ENCODE assay signal across 8 cellular contexts in the genomic region with DNA sequence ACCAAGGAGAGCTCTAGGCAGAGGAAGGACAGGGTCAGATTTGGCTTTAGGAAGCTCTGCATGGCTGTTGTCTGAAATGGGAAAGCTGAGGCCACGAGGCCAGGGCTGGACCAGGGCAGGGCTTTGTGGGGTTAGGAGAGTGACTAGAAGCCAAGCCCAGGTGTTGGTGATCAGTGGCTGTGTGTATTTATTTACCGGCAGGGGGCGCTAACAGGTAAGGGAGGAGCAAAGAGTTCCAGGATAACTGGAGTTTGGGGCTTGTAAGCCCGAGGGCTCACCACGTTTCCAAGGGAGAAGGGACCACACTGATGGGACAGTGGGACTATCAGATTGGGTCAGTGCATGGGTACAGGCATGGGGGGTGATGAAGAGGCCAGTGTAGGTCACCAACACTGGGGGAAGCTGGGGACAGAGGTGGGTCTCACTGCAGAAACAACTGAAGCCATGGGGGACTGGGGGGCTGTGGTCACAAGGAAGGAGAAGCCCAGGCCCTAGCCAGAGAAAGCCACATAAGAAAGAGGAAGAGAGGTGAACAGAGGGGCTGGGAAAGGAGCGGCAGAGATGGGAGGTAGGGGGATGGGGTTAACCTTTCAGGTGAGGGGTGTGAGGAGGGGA. TPM values are rescaled to one million over a fixed set of nuclear protein-coding genes. Genes with fewer than 3 reads are reported as not detected.
A peak's percentile ranks its signal among the peaks of the same experiment; 100 is the strongest.
DNase-seq lines count a peak whose midpoint lies in the region; ATAC-seq and TF ChIP-seq lines count a peak whose summit lies in the region.

No MANE protein-coding gene starts in this region.

- POLR2A ChIA-PET in T-cell (lab: Charles Lee) = no interaction called here

- H3K36me3 Mint-ChIP-seq in T-cell = peaks cover 10% of the 10 kb centered on the region

- no peaks in the 10 kb centered on the region for H3K9me3 ChIP-seq in heart right ventricle
- H3K9me3 ChIP-seq in ascending aorta = no peaks in the 10 kb centered on the region

- TF ChIP-seq CTCF in heart right ventricle (IDR thresholded peaks at IDR 0.05) = peak; percentile 66 to 83 (median 73)
- TF ChIP-seq CTCF in ascending aorta (IDR thresholded peaks at IDR 0.05) = peak; percentile 49 to 73 (median 53)

- 22 to 24% methylated on average over 6 of the region's 6 CpGs for WGBS in heart right ventricle, 2 donors

- H3K4me3 ChIP-seq in heart right ventricle (no peak overlapping the region), ascending aorta (no peak overlapping the region)

- CTCF ChIA-PET in T-cell (lab: Charles Lee) = interaction anchor here in 1 of 2 donors (0.6 kb wide), 1 partner anchor 1113 kb away, joined by 3 read pairs; no protein-coding TSS in a partner anchor

- no peak overlapping the region for H3K27ac Mint-ChIP-seq in T-cell

- H3K36me3 ChIP-seq in heart right ventricle (peaks cover 0 to 15% (median 0%) of the 10 kb centered on the region in 9 donors), ascending aorta (peaks cover 0 to 3% of the 10 kb centered on the region in 2 donors)

- H3K27me3 ChIP-seq in heart right ventricle = no peaks in the 10 kb centered on the region
- H3K27me3 ChIP-seq in ascending aorta = no peaks in the 10 kb centered on the region

- H3K4me1 Mint-ChIP-seq in T-cell = peaks cover 34 to 37% (median 35%) of the 10 kb centered on the region in 3 donors

- peak overlapping the region in 1 of 3 donors; percentile 44 for H3K4me3 Mint-ChIP-seq in T-cell

- ATAC-seq in heart right ventricle (no peak), Right ventricle myocardium inferior (no peak), T-cell (replicated peaks in 1 of 4) (no peak), GM21717 (IDR thresholded peaks at IDR 0.05; ENCODE audit: unreplicated experiment) (no peak)

- DNase-seq in heart right ventricle = peak in 1 of 2 donors; percentile 55
- no peak for DNase-seq in Right ventricle myocardium inferior (ENCODE audit: missing footprints)
- peak; percentile 50 for DNase-seq in NCI-H1694 (lab: John Stamatoyannopoulos, UW)
- peak in 30 of 34 experiments; percentile 11 to 69 (median 45) for DNase-seq in T-cell
- DNase-seq in ascending aorta (ENCODE audit: low spot score in 2 of 2) = no peak
- DNase-seq in islet precursor cell = peak; percentile 78
- peak; percentile 29 to 45 for DNase-seq in stimulated activated CD4-positive, alpha-beta T cell treated with anti-CD3 and anti-CD28 coated beads, Interleukin-4, amount 100 ng/mL, for 48 hours (ENCODE audit: low read depth in 2 of 2)

- intact Hi-C loops in heart right ventricle (cut with DNase I) = loop anchor here in 8 of 10 donors (1.0 to 10.0 kb wide), 8 partner anchors 63 to 386 kb away; partner anchors contain the start of genes KMT2B (in 4 of the 8), ETV2 (in 3 of the 8), COX6B1 (in 2 of the 8) and HAUS5 (in 1 of the 8)
- intact Hi-C loops in Right ventricle myocardium inferior (cut with DNase I) = loop anchor here (1.0 to 5.0 kb wide), 2 partner anchors 78 to 168 kb away; partner anchors contain the start of gene RBM42
- intact Hi-C loops in ascending aorta (cut with DNase I) = loop anchor here (1.0 to 10.0 kb wide), 5 partner anchors 93 to 874 kb away; partner anchors contain the start of genes ARHGAP33, ETV2, SCGB2B2 and USF2

- H3K27ac ChIP-seq in heart right ventricle = no peak overlapping the region
- no peak overlapping the region for H3K27ac ChIP-seq in ascending aorta

- H3K4me1 ChIP-seq in heart right ventricle (peaks cover 0 to 24% (median 20%) of the 10 kb centered on the region in 9 donors), ascending aorta (peaks cover 0 to 15% of the 10 kb centered on the region in 2 donors)

- no peaks in the 10 kb centered on the region for H3K27me3 Mint-ChIP-seq in T-cell

- no peaks in the 10 kb centered on the region for H3K9me3 Mint-ChIP-seq in T-cell

RNA-seq across cellular contexts. Expression of gene TMEM147, which starts 3.9 kb away (rescaled TPM):
- total RNA-seq in heart right ventricle (100 to 1,000 TPM in 3 of 10 donors, 10 to 100 TPM in 7; 62.8 to 103 (median 74.7) TPM), Right ventricle myocardium inferior (84.6 TPM), T-cell (10 to 100 TPM; 27.5 to 46.6 (median 44.2) TPM), ascending aorta (99.7 TPM)
- 100 to 1,000 TPM in 1 of 2 donors, 10 to 100 TPM in 1; 78.0 to 229 TPM for polyA plus RNA-seq in heart right ventricle

RNA-seq across cellular contexts. Expression of gene ATP4A, which starts 14.2 kb away (rescaled TPM):
- total RNA-seq in heart right ventricle = not detected
- polyA plus RNA-seq in heart right ventricle = not detected
- not detected for total RNA-seq in Right ventricle myocardium inferior
- not detected for total RNA-seq in T-cell
- not detected for total RNA-seq in ascending aorta

RNA-seq across cellular contexts. Expression of gene GAPDHS, which starts 16.0 kb away (rescaled TPM):
- total RNA-seq in heart right ventricle (not detected), Right ventricle myocardium inferior (not detected), T-cell (not detected), ascending aorta (not detected)
- polyA plus RNA-seq in heart right ventricle = not detected

RNA-seq across cellular contexts. Expression of gene SBSN, which starts 21.2 kb away (rescaled TPM):
- not detected for total RNA-seq in heart right ventricle
- polyA plus RNA-seq in heart right ventricle = under 1 TPM in 1 of 2 donors, not detected in 1; 0.20 TPM
- total RNA-seq in Right ventricle myocardium inferior = not detected
- under 1 TPM in 1 of 5 donors, not detected in 4; 0.23 TPM for total RNA-seq in T-cell
- total RNA-seq in ascending aorta = not detected

RNA-seq across cellular contexts. Expression of gene DMKN, which starts 35.8 kb away (rescaled TPM):
- total RNA-seq in heart right ventricle (10 to 100 TPM in 3 of 10 donors, 1 to 10 TPM in 7; 2.0 to 15.7 (median 7.6) TPM), Right ventricle myocardium inferior (3.4 TPM), T-cell (1 to 10 TPM in 4 of 5 donors, not detected in 1; 1.8 to 2.3 (median 2.1) TPM), ascending aorta (1.7 TPM)
- polyA plus RNA-seq in heart right ventricle = 10 to 100 TPM in 1 of 2 donors, 1 to 10 TPM in 1; 7.8 to 32.2 TPM

Comparison
In these comparisons a context has a peak if more than half of its experiments do, and no peak if none do; other contexts are left out.
1. DNase-seq: peak in NCI-H1694 (single experiment), T-cell (30 of 34), islet precursor cell (single experiment) and stimulated activated CD4-positive, alpha-beta T cell treated with anti-CD3 and anti-CD28 coated beads, Interleukin-4, amount 100 ng/mL, for 48 hours (2 of 2); none in Right ventricle myocardium inferior (single experiment) and ascending aorta (0 of 2).